9 cellular contexts compared by ENCODE assay signal in genomic region chr7:101125989-101126650, GRCh38. TPM values are rescaled to one million over a fixed set of nuclear protein-coding genes. Genes with fewer than 3 reads are reported as not detected.
DNase-seq lines count a peak whose midpoint lies in the region; ATAC-seq and TF ChIP-seq lines count a peak whose summit lies in the region.
"Had no signal": no experiment of that assay in that cellular context is flagged by ENCODE, and none has a peak within 500 bp of the region (broad histone marks: within the 10 kb centered on the region; RNA-seq: fewer than 3 reads in every experiment).

No MANE protein-coding gene starts in this region.

- no peaks in the 10 kb centered on the region for H3K36me3 ChIP-seq in CD4-positive, CD25-positive, alpha-beta regulatory T cell (ENCODE audit: control insufficient read depth, insufficient read depth, low read length)
- no peaks in the 10 kb centered on the region for H3K36me3 ChIP-seq in OCI-LY7 (ENCODE audit: insufficient read depth, low read length)
- peaks cover 0 to 11% (median 0%) of the 10 kb centered on the region in 4 donors for H3K36me3 ChIP-seq in esophagus muscularis mucosa
- H3K36me3 ChIP-seq: HAP-1 had no signal

- H3K27ac Mint-ChIP-seq in CD4-positive, CD25-positive, alpha-beta regulatory T cell = no peak overlapping the region
- peak overlapping the region; percentile 49 to 90 (median 90) for H3K27ac Mint-ChIP-seq in nephron

- no peaks in the 10 kb centered on the region for H4K20me1 ChIP-seq in OCI-LY7 (ENCODE audit: insufficient read depth, low read length)

- H3K4me2 ChIP-seq in OCI-LY7 (ENCODE audit: low read length) = peak overlapping the region; percentile 53

- TF ChIP-seq CTCF in OCI-LY7 (conservative IDR thresholded peaks at IDR 0.05; ENCODE audit: low read length) (no peak), esophagus muscularis mucosa (IDR thresholded peaks at IDR 0.05) (no peak), nephron (IDR thresholded peaks at IDR 0.05; ENCODE audit: unreplicated experiment in 3 of 3) (no peak)

- H3K9me3 ChIP-seq in CD4-positive, CD25-positive, alpha-beta regulatory T cell (ENCODE audit: control insufficient read depth in 2 of 2, low read length in 2 of 2) = no peaks in the 10 kb centered on the region
- H3K9me3 ChIP-seq in OCI-LY7 (ENCODE audit: low read length) = no peaks in the 10 kb centered on the region
- H3K9me3 ChIP-seq in esophagus muscularis mucosa = no peaks in the 10 kb centered on the region
- H3K9me3 ChIP-seq: HAP-1 had no signal

- H3K4me1 ChIP-seq in CD4-positive, CD25-positive, alpha-beta regulatory T cell (ENCODE audit: control insufficient read depth, insufficient read depth, low read length, poor library complexity, severe bottlenecking) = peaks cover 10% of the 10 kb centered on the region
- H3K4me1 ChIP-seq in OCI-LY7 (ENCODE audit: insufficient read depth, low read length, poor library complexity, severe bottlenecking) (peaks cover 23% of the 10 kb centered on the region), esophagus muscularis mucosa (peaks cover 56 to 64% (median 61%) of the 10 kb centered on the region in 4 donors)

- H3K9me3 Mint-ChIP-seq in CD4-positive, CD25-positive, alpha-beta regulatory T cell = peaks cover 0 to 2% (median 0%) of the 10 kb centered on the region in 7 donors
- H3K9me3 Mint-ChIP-seq in nephron = no peaks in the 10 kb centered on the region

- peak overlapping the region; percentile 30 for H3K4me3 ChIP-seq in CD4-positive, CD25-positive, alpha-beta regulatory T cell (ENCODE audit: low read depth, low read length)
- H3K4me3 ChIP-seq in OCI-LY7 (ENCODE audit: low read depth, low read length, poor library complexity, severe bottlenecking) = peak overlapping the region; percentile 7
- H3K4me3 ChIP-seq in esophagus muscularis mucosa = peak overlapping the region in 3 of 4 donors; percentile 32 to 51 (median 38)
- H3K4me3 ChIP-seq: HAP-1 had no signal

- peaks cover 12% of the 10 kb centered on the region for H3K27me3 ChIP-seq in CD4-positive, CD25-positive, alpha-beta regulatory T cell (ENCODE audit: control insufficient read depth, insufficient read depth, low read length)
- H3K27me3 ChIP-seq in esophagus muscularis mucosa = no peaks in the 10 kb centered on the region

- TF ChIP-seq POLR2A in esophagus muscularis mucosa (IDR thresholded peaks at IDR 0.05; ENCODE audit: low read depth) = no peak

- BruUV-seq in OCI-LY7 (replicated peaks; lab: Mats Ljungman, UMichigan) = no TSS peak

- no peaks in the 10 kb centered on the region for H3K9me2 ChIP-seq in OCI-LY7 (ENCODE audit: insufficient read depth, low read length)

- peaks cover 0 to 25% (median 13%) of the 10 kb centered on the region in 4 donors for H3K4me1 Mint-ChIP-seq in CD4-positive, CD25-positive, alpha-beta regulatory T cell
- H3K4me1 Mint-ChIP-seq in nephron = peaks cover 44% of the 10 kb centered on the region

- POLR2A ChIA-PET in OCI-LY7 (lab: Charles Lee) = interaction anchor here (0.5 to 1.1 kb wide), 3 partner anchors 13 to 48 kb away, joined by 3 to 4 read pairs (median 4); no protein-coding TSS in a partner anchor

- H3K27ac ChIP-seq in CD4-positive, CD25-positive, alpha-beta regulatory T cell (ENCODE audit: insufficient read depth, low read length, poor library complexity, severe bottlenecking) = no peak overlapping the region
- H3K27ac ChIP-seq in OCI-LY7 (ENCODE audit: low read depth, low read length, poor library complexity, severe bottlenecking) (no peak overlapping the region), esophagus muscularis mucosa (replicated peaks in 1 of 4) (peak overlapping the region; percentile 48 to 72 (median 64))

- WGBS in esophagus muscularis mucosa = 31% methylated on average over 10 of the region's 15 CpGs

- intact Hi-C loops in OCI-LY7 (cut with micrococcal nuclease; ENCODE audit: unreplicated experiment) (no loop called here), esophagus muscularis mucosa (cut with DNase I) (no loop called here)

- peak overlapping the region; percentile 71; the same call in 1 of the 2 replicates for H2AFZ ChIP-seq in OCI-LY7 (ENCODE audit: low read length)

- no peaks in the 10 kb centered on the region for H3K79me2 ChIP-seq in OCI-LY7 (ENCODE audit: insufficient read depth, low read depth, low read length)

- DNase-seq in CD4-positive, CD25-positive, alpha-beta regulatory T cell = no peak
- DNase-seq in H4 (ENCODE audit: low spot score) (peak; percentile 84), OCI-LY7 (ENCODE audit: low spot score) (peak; percentile 16), esophagus muscularis mucosa (ENCODE audit: extremely low spot score) (no peak), NCI-H128 (lab: John Stamatoyannopoulos, UW; ENCODE audit: unreplicated experiment) (no peak), DMS114 treated with DMSO at 0.1 percent for 48 hours (lab: John Stamatoyannopoulos, UW; ENCODE audit: unreplicated experiment) (no peak)

- peaks cover 59% of the 10 kb centered on the region for H3K27me3 Mint-ChIP-seq in CD4-positive, CD25-positive, alpha-beta regulatory T cell
- peaks cover 20% of the 10 kb centered on the region for H3K27me3 Mint-ChIP-seq in nephron (ENCODE audit: low read depth)

- no peak for ATAC-seq in CD4-positive, CD25-positive, alpha-beta regulatory T cell (ENCODE audit: low read depth in 2 of 2)
- ATAC-seq in GM18873 (IDR thresholded peaks at IDR 0.05; ENCODE audit: low FRiP score, unreplicated experiment) = no peak

- no peak for TF ChIP-seq EP300 in esophagus muscularis mucosa (IDR thresholded peaks at IDR 0.05)

- H3K4me3 Mint-ChIP-seq in CD4-positive, CD25-positive, alpha-beta regulatory T cell = peak overlapping the region in 1 of 4 donors; percentile 7
- peak overlapping the region in 2 of 3 experiments; percentile 8 to 80 for H3K4me3 Mint-ChIP-seq in nephron

- H3K36me3 Mint-ChIP-seq in CD4-positive, CD25-positive, alpha-beta regulatory T cell = no peaks in the 10 kb centered on the region
- H3K36me3 Mint-ChIP-seq in nephron (ENCODE audit: low read depth) = no peaks in the 10 kb centered on the region

- CTCF ChIA-PET in OCI-LY7 (lab: Charles Lee; ENCODE audit: unreplicated experiment) = interaction anchor here (1.0 kb wide), 1 partner anchor 55 kb away, joined by 3 read pairs; no protein-coding TSS in a partner anchor

RNA-seq across cellular contexts. Expression of gene SERPINE1, which starts 0.8 kb away (rescaled TPM):
- total RNA-seq in CD4-positive, CD25-positive, alpha-beta regulatory T cell = 0.39 TPM
- polyA plus RNA-seq in CD4-positive, CD25-positive, alpha-beta regulatory T cell = not detected
- 11.1 and 12.7 TPM in 2 replicates for total RNA-seq in H4 (2014; rRNA removed; shearing (Covaris generic))
- total RNA-seq in OCI-LY7 (2014; rRNA removed; shearing (Covaris generic)) = not detected in 2 replicates
- 0.30 and 0.42 TPM in 2 replicates for total RNA-seq in OCI-LY7 (2022)
- 10 to 100 TPM in 2 of 4 donors, 1 to 10 TPM in 2; 9.4 to 54.2 (median 18.2) TPM for total RNA-seq in esophagus muscularis mucosa

RNA-seq across cellular contexts. Expression of gene AP1S1, which starts 28.2 kb away (rescaled TPM):
- 14.5 TPM for total RNA-seq in CD4-positive, CD25-positive, alpha-beta regulatory T cell
- polyA plus RNA-seq in CD4-positive, CD25-positive, alpha-beta regulatory T cell = 1 to 10 TPM; 5.4 to 8.8 (median 6.3) TPM
- total RNA-seq in H4 (2014; rRNA removed; shearing (Covaris generic)) = 148 and 186 TPM in 2 replicates
- 57.9 and 88.0 TPM in 2 replicates for total RNA-seq in OCI-LY7 (2014; rRNA removed; shearing (Covaris generic))
- total RNA-seq in OCI-LY7 (2022) (58.3 and 67.3 TPM in 2 replicates), esophagus muscularis mucosa (10 to 100 TPM; 28.2 to 44.4 (median 35.5) TPM)

RNA-seq across cellular contexts. Expression of gene VGF, which starts 39.2 kb away (rescaled TPM):
- total RNA-seq in CD4-positive, CD25-positive, alpha-beta regulatory T cell = not detected
- not detected for polyA plus RNA-seq in CD4-positive, CD25-positive, alpha-beta regulatory T cell
- total RNA-seq in H4 (2014; rRNA removed; shearing (Covaris generic)) = 3.6 and 7.1 TPM in 2 replicates
- not detected in 2 replicates for total RNA-seq in OCI-LY7 (2014; rRNA removed; shearing (Covaris generic))
- total RNA-seq in OCI-LY7 (2022) = 1.5 TPM in 2 replicates
- under 1 TPM in 3 of 4 donors, not detected in 1; 0.23 to 0.33 (median 0.26) TPM for total RNA-seq in esophagus muscularis mucosa

RNA-seq across cellular contexts. Expression of gene TRIM56, which starts 40.8 kb away (rescaled TPM):
- total RNA-seq in CD4-positive, CD25-positive, alpha-beta regulatory T cell = 44.6 TPM
- polyA plus RNA-seq in CD4-positive, CD25-positive, alpha-beta regulatory T cell = 1 to 10 TPM; 3.5 to 7.4 (median 6.3) TPM
- 3.4 and 4.6 TPM in 2 replicates for total RNA-seq in H4 (2014; rRNA removed; shearing (Covaris generic))
- total RNA-seq in OCI-LY7 (2014; rRNA removed; shearing (Covaris generic)) = 15.6 and 16.7 TPM in 2 replicates
- total RNA-seq in OCI-LY7 (2022) = 47.3 and 51.9 TPM in 2 replicates
- total RNA-seq in esophagus muscularis mucosa = 10 to 100 TPM; 16.2 to 25.1 (median 22.9) TPM

RNA-seq across cellular contexts. Expression of gene NAT16, which starts 54.0 kb away (rescaled TPM):
- total RNA-seq in CD4-positive, CD25-positive, alpha-beta regulatory T cell = not detected
- polyA plus RNA-seq in CD4-positive, CD25-positive, alpha-beta regulatory T cell = not detected
- not detected in 2 replicates for total RNA-seq in H4 (2014; rRNA removed; shearing (Covaris generic))
- total RNA-seq in OCI-LY7 (2014; rRNA removed; shearing (Covaris generic)) = 0.22 TPM in 1 of 2 replicates, not detected in the other
- total RNA-seq in OCI-LY7 (2022) (not detected in 2 replicates), esophagus muscularis mucosa (not detected)

Comparison
In these comparisons a context has a peak if more than half of its experiments do, and no peak if none do; other contexts are left out.
1. DNase-seq: peak in H4 (single experiment) and OCI-LY7 (single experiment); none in CD4-positive, CD25-positive, alpha-beta regulatory T cell (0 of 3), esophagus muscularis mucosa (single experiment), NCI-H128 (single experiment) and DMS114 treated with DMSO at 0.1 percent for 48 hours (single experiment).
2. H3K27ac ChIP-seq: peak in esophagus muscularis mucosa (4 of 4); none in CD4-positive, CD25-positive, alpha-beta regulatory T cell (single experiment) and OCI-LY7 (single experiment).
3. H3K27ac Mint-ChIP-seq: peak in nephron (3 of 3); none in CD4-positive, CD25-positive, alpha-beta regulatory T cell (0 of 3).
4. Peak in every context shown above with its lines, with median percentiles within 50 percentile points of each other: H3K4me3 ChIP-seq.